Comparison of ENCODE assay signal across 8 cellular contexts in genomic region chr20:15107952-15108351, GRCh38.
"Had no signal": no experiment of that assay in that cellular context is flagged by ENCODE, and none has a peak within 500 bp of the region (broad histone marks: within the 10 kb centered on the region; RNA-seq: fewer than 3 reads in every experiment).

No MANE protein-coding gene starts in this region.

- H3K9me3 ChIP-seq: HAP-1 had no signal

- H2AFZ ChIP-seq: GM23248 had no signal

- DNase-seq: GM23248, GOT3, H7, HFFc6, IMR-90 had no signal

- H3K4me3 Mint-ChIP-seq: HFFc6 had no signal

- FAIRE-seq: HTR-8/SVneo had no signal

- H3K36me3 ChIP-seq: HAP-1 had no signal

- ATAC-seq: HCT116 had no signal

- H3K4me3 ChIP-seq: GM23248, HAP-1 had no signal

- H3K27ac Mint-ChIP-seq: HFFc6 had no signal

- H3K27ac ChIP-seq: GM23248 had no signal

- H3K4me1 ChIP-seq: HAP-1 had no signal
